ENCODE assay signal across 1 cellular context in the genomic region with DNA sequence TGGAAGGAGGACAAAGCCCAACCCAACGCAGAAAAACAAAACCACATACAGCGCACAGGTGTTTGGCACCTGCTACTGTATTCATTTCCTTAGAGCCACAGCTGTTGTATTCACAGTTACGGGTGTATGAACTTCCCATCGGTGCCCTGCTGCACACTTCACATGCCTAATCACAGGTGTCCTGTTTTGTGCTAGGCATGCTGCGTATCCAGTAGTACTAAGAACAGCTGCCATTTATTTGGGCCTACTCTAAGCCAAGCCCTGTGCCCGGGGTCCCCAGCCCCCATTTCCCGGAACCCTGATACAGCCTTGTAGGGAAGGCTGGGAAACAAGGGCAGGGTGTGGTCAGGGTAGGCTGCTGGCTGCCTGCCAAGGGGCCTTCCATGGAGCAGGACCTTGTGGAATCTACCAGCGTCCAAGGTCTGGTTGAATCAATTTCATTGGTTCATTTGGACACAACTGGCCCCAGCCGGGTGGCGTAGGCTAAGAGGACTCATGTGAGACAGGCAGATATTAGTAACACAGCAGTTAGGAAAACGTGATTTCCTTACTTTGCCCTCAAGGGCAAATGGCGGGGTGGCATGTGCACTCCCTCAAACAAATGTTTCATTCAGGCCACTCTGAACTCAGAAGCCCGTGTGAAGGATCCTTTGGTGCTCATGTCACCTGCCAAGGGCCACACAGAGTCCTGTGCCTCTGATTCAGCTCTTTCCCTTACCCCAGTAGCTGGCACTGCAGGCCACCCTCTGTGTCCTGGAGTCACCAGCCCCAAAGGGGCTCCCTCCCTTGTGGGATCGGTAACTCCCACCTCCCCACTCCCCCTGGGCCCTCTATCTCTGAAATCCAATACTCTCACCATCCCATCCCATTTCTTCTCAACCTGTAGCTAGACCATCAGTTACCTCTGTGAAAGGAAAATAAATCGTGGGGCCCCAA.
A peak's percentile ranks its signal among the peaks of the same experiment; 100 is the strongest.
TF ChIP-seq lines count a peak whose summit lies in the region.

No MANE protein-coding gene starts in this region.

TF ChIP-seq in HepG2, 621 proteins besides CTCF, POLR2A, EP300 and RAD21 (continued from another document and continues in another):
- TF ChIP-seq, protein P1, sequence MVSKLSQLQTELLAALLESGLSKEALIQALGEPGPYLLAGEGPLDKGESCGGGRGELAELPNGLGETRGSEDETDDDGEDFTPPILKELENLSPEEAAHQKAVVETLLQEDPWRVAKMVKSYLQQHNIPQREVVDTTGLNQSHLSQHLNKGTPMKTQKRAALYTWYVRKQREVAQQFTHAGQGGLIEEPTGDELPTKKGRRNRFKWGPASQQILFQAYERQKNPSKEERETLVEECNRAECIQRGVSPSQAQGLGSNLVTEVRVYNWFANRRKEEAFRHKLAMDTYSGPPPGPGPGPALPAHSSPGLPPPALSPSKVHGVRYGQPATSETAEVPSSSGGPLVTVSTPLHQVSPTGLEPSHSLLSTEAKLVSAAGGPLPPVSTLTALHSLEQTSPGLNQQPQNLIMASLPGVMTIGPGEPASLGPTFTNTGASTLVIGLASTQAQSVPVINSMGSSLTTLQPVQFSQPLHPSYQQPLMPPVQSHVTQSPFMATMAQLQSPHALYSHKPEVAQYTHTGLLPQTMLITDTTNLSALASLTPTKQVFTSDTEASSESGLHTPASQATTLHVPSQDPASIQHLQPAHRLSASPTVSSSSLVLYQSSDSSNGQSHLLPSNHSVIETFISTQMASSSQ (IDR thresholded peaks at IDR 0.05; ENCODE audit: low read depth): no peak
- TF ChIP-seq, protein P1 (CRISPR knock-in tag; IDR thresholded peaks at IDR 0.05; ENCODE audit: borderline replicate concordance): 0 out of 2 replicates have a peak, but pooled peaks have one; percentile 50
- TF ChIP-seq YY1 (IDR thresholded peaks at IDR 0.05; ENCODE audit: insufficient read depth, insufficient replicate concordance, low read depth, low read length): peak; percentile 15
- no peak for TF ChIP-seq ZNF563 (CRISPR knock-in tag; IDR thresholded peaks at IDR 0.05)
- no peak for TF ChIP-seq ZNF256 (CRISPR knock-in tag; conservative IDR thresholded peaks at IDR 0.05)
- no peak for TF ChIP-seq ARNT2 (CRISPR knock-in tag; IDR thresholded peaks at IDR 0.05; ENCODE audit: low read depth)
- TF ChIP-seq SOX6 (IDR thresholded peaks at IDR 0.05): no peak
- peak; percentile 76 for TF ChIP-seq SOX6 (CRISPR knock-in tag; IDR thresholded peaks at IDR 0.05)
- peak; percentile 47 for TF ChIP-seq TEAD3 (CRISPR knock-in tag; optimal IDR thresholded peaks at IDR 0.05; ENCODE audit: borderline replicate concordance)
- TF ChIP-seq, protein P2, sequence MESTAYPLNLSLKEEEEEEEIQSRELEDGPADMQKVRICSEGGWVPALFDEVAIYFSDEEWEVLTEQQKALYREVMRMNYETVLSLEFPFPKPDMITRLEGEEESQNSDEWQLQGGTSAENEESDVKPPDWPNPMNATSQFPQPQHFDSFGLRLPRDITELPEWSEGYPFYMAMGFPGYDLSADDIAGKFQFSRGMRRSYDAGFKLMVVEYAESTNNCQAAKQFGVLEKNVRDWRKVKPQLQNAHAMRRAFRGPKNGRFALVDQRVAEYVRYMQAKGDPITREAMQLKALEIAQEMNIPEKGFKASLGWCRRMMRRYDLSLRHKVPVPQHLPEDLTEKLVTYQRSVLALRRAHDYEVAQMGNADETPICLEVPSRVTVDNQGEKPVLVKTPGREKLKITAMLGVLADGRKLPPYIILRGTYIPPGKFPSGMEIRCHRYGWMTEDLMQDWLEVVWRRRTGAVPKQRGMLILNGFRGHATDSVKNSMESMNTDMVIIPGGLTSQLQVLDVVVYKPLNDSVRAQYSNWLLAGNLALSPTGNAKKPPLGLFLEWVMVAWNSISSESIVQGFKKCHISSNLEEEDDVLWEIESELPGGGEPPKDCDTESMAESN (CRISPR knock-in tag; conservative IDR thresholded peaks at IDR 0.05): no peak
- 0 out of 2 replicates have a peak, but pooled peaks have one; percentile 41 for TF ChIP-seq MIER2 (CRISPR knock-in tag; IDR thresholded peaks at IDR 0.05)
- no peak for TF ChIP-seq PAX8 (CRISPR knock-in tag; IDR thresholded peaks at IDR 0.05; ENCODE audit: borderline replicate concordance)
- TF ChIP-seq, protein P3, sequence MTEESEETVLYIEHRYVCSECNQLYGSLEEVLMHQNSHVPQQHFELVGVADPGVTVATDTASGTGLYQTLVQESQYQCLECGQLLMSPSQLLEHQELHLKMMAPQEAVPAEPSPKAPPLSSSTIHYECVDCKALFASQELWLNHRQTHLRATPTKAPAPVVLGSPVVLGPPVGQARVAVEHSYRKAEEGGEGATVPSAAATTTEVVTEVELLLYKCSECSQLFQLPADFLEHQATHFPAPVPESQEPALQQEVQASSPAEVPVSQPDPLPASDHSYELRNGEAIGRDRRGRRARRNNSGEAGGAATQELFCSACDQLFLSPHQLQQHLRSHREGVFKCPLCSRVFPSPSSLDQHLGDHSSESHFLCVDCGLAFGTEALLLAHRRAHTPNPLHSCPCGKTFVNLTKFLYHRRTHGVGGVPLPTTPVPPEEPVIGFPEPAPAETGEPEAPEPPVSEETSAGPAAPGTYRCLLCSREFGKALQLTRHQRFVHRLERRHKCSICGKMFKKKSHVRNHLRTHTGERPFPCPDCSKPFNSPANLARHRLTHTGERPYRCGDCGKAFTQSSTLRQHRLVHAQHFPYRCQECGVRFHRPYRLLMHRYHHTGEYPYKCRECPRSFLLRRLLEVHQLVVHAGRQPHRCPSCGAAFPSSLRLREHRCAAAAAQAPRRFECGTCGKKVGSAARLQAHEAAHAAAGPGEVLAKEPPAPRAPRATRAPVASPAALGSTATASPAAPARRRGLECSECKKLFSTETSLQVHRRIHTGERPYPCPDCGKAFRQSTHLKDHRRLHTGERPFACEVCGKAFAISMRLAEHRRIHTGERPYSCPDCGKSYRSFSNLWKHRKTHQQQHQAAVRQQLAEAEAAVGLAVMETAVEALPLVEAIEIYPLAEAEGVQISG (CRISPR knock-in tag; IDR thresholded peaks at IDR 0.05): peak; percentile 27; the same call in 1 of the 2 replicates
- TF ChIP-seq BORCS8-MEF2B (CRISPR knock-in tag; IDR thresholded peaks at IDR 0.05): peak; percentile 16; the same call in 1 of the 2 replicates
- TF ChIP-seq ZFP62 (CRISPR knock-in tag; IDR thresholded peaks at IDR 0.05): no peak
- no peak for TF ChIP-seq SMARCC2 (IDR thresholded peaks at IDR 0.05)
- TF ChIP-seq, protein P4, sequence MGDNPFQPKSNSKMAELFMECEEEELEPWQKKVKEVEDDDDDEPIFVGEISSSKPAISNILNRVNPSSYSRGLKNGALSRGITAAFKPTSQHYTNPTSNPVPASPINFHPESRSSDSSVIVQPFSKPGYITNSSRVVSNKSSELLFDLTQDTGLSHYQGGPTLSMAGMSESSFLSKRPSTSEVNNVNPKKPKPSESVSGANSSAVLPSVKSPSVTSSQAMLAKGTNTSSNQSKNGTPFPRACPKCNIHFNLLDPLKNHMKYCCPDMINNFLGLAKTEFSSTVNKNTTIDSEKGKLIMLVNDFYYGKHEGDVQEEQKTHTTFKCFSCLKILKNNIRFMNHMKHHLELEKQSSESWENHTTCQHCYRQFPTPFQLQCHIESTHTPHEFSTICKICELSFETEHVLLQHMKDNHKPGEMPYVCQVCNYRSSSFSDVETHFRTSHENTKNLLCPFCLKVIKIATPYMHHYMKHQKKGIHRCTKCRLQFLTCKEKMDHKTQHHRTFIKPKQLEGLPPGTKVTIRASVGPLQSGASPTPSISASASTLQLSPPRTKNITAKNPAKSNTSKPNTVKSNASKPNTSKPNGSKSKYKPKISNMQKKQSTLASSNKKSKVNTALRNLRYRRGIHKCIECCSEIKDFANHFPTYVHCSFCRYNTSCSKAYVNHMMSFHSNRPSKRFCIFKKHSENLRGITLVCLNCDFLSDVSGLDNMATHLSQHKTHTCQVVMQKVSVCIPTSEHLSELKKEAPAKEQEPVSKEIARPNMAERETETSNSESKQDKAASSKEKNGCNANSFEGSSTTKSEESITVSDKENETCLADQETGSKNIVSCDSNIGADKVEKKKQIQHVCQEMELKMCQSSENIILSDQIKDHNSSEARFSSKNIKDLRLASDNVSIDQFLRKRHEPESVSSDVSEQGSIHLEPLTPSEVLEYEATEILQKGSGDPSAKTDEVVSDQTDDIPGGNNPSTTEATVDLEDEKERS (CRISPR knock-in tag; IDR thresholded peaks at IDR 0.05): peak; percentile 73; the same call in 1 of the 2 replicates
- TF ChIP-seq, protein P5, sequence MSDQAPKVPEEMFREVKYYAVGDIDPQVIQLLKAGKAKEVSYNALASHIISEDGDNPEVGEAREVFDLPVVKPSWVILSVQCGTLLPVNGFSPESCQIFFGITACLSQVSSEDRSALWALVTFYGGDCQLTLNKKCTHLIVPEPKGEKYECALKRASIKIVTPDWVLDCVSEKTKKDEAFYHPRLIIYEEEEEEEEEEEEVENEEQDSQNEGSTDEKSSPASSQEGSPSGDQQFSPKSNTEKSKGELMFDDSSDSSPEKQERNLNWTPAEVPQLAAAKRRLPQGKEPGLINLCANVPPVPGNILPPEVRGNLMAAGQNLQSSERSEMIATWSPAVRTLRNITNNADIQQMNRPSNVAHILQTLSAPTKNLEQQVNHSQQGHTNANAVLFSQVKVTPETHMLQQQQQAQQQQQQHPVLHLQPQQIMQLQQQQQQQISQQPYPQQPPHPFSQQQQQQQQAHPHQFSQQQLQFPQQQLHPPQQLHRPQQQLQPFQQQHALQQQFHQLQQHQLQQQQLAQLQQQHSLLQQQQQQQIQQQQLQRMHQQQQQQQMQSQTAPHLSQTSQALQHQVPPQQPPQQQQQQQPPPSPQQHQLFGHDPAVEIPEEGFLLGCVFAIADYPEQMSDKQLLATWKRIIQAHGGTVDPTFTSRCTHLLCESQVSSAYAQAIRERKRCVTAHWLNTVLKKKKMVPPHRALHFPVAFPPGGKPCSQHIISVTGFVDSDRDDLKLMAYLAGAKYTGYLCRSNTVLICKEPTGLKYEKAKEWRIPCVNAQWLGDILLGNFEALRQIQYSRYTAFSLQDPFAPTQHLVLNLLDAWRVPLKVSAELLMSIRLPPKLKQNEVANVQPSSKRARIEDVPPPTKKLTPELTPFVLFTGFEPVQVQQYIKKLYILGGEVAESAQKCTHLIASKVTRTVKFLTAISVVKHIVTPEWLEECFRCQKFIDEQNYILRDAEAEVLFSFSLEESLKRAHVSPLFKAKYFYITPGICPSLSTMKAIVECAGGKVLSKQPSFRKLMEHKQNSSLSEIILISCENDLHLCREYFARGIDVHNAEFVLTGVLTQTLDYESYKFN (CRISPR knock-in tag; conservative IDR thresholded peaks at IDR 0.05): peak; percentile 70
- TF ChIP-seq PHF21A (CRISPR knock-in tag; IDR thresholded peaks at IDR 0.05): peak; percentile 79; the same call in 1 of the 2 replicates
- TF ChIP-seq PITX1 (CRISPR knock-in tag; IDR thresholded peaks at IDR 0.05): no peak
- TF ChIP-seq KLF16 (CRISPR knock-in tag; IDR thresholded peaks at IDR 0.05): no peak
- TF ChIP-seq ZBTB7A (CRISPR knock-in tag; IDR thresholded peaks at IDR 0.05): peak; percentile 48; the same call in 1 of the 2 replicates
- TF ChIP-seq, protein P6, sequence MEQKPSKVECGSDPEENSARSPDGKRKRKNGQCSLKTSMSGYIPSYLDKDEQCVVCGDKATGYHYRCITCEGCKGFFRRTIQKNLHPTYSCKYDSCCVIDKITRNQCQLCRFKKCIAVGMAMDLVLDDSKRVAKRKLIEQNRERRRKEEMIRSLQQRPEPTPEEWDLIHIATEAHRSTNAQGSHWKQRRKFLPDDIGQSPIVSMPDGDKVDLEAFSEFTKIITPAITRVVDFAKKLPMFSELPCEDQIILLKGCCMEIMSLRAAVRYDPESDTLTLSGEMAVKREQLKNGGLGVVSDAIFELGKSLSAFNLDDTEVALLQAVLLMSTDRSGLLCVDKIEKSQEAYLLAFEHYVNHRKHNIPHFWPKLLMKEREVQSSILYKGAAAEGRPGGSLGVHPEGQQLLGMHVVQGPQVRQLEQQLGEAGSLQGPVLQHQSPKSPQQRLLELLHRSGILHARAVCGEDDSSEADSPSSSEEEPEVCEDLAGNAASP (CRISPR knock-in tag; IDR thresholded peaks at IDR 0.05; ENCODE audit: borderline replicate concordance): no peak
- TF ChIP-seq, protein P7, sequence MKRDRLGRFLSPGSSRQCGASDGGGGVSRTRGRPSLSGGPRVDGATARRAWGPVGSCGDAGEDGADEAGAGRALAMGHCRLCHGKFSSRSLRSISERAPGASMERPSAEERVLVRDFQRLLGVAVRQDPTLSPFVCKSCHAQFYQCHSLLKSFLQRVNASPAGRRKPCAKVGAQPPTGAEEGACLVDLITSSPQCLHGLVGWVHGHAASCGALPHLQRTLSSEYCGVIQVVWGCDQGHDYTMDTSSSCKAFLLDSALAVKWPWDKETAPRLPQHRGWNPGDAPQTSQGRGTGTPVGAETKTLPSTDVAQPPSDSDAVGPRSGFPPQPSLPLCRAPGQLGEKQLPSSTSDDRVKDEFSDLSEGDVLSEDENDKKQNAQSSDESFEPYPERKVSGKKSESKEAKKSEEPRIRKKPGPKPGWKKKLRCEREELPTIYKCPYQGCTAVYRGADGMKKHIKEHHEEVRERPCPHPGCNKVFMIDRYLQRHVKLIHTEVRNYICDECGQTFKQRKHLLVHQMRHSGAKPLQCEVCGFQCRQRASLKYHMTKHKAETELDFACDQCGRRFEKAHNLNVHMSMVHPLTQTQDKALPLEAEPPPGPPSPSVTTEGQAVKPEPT (CRISPR knock-in tag; IDR thresholded peaks at IDR 0.05; ENCODE audit: low read depth): peak; percentile 40; the same call in 1 of the 2 replicates
- TF ChIP-seq ZNF674 (CRISPR knock-in tag; IDR thresholded peaks at IDR 0.05; ENCODE audit: low read depth): no peak
- no peak for TF ChIP-seq FOXP1 (IDR thresholded peaks at IDR 0.05)
- TF ChIP-seq FOXP1 (CRISPR knock-in tag; IDR thresholded peaks at IDR 0.05): peak; percentile 25; the same call in 1 of the 2 replicates
- TF ChIP-seq ZMYM3 (CRISPR knock-in tag; IDR thresholded peaks at IDR 0.05): peak; percentile 31; the same call in 1 of the 2 replicates
- TF ChIP-seq, protein P8, sequence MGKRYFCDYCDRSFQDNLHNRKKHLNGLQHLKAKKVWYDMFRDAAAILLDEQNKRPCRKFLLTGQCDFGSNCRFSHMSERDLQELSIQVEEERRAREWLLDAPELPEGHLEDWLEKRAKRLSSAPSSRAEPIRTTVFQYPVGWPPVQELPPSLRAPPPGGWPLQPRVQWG (CRISPR knock-in tag; IDR thresholded peaks at IDR 0.05; ENCODE audit: borderline replicate concordance, low read depth): no peak
- TF ChIP-seq ZNF501 (CRISPR knock-in tag; IDR thresholded peaks at IDR 0.05): no peak
- TF ChIP-seq ZNF124 (CRISPR knock-in tag; IDR thresholded peaks at IDR 0.05): no peak
- peak; percentile 46; the same call in 1 of the 2 replicates for TF ChIP-seq HNF4A (CRISPR knock-in tag; IDR thresholded peaks at IDR 0.05)
